22 cellular contexts compared by ENCODE assay signal in the genomic region with DNA sequence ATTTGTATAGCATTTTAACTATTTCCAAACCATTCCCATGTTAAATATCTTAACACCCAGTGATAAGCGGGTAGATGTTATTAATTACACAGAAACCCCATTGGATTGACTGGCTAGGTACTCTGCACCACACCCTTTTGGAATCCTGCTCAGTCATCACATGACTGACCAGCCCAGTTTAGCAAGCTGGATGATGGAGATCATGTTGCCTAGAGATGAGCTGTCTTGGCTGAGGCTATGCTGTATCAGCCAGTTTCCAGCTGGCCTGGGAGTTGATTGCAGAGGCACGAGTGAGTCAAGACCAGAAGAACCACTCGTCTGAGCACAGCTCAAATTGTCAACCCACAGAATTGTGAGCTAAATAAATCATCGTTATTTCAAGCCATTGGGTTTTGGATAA.
"Had no signal": no experiment of that assay in that cellular context is flagged by ENCODE, and none has a peak within 500 bp of the region (broad histone marks: within the 10 kb centered on the region; RNA-seq: fewer than 3 reads in every experiment).

No MANE protein-coding gene starts in this region.

- ATAC-seq: activated CD4-positive, alpha-beta T cell treated with anti-CD3 and anti-CD28 coated beads for 36 hours; activated CD8-positive, alpha-beta T cell treated with anti-CD3 and anti-CD28 coated beads, Interleukin-2, amount 10 ng/mL, durations not matched to agents 7 days and 5 days; activated naive CD4-positive, alpha-beta T cell treated with anti-CD3 and anti-CD28 coated beads, Interleukin-2, amount 50 U/mL, for 72 hours; activated T-cell treated with anti-CD3 and anti-CD28 coated beads, Interleukin-2, amount 50 U/mL, for 72 hours; gastroesophageal sphincter; left colon; natural killer cell; right cardiac atrium; T-cell had no signal

- H3K27ac ChIP-seq: colonic mucosa, dorsolateral prefrontal cortex, esophagus squamous epithelium, gastroesophageal sphincter, hepatocyte, spleen, suprapubic skin, tibial artery had no signal

- H3K27me3 ChIP-seq: colonic mucosa, dorsolateral prefrontal cortex, esophagus squamous epithelium, gastroesophageal sphincter, hepatocyte, spleen, suprapubic skin, tibial artery had no signal

- H3K4me1 ChIP-seq: colonic mucosa, esophagus squamous epithelium, gastroesophageal sphincter, spleen, suprapubic skin, tibial artery had no signal

- DNase-seq: activated CD4-positive, alpha-beta T cell treated with anti-CD3 and anti-CD28 coated beads for 36 hours; activated CD4-positive, CD25-positive, alpha-beta regulatory T cell; activated CD8-positive, alpha-beta T cell treated with anti-CD3 and anti-CD28 coated beads, Interleukin-2, amount 10 ng/mL, durations not matched to agents 7 days and 5 days; activated naive CD4-positive, alpha-beta T cell; activated T-cell treated with anti-CD3 and anti-CD28 coated beads for 4 hours; activated T-cell treated with anti-CD3 and anti-CD28 coated beads, Interleukin-2, amount 50 U/mL, for 72 hours; colonic mucosa; dorsolateral prefrontal cortex; effector memory CD4-positive, alpha-beta T cell; esophagus squamous epithelium; left colon; midbrain; natural killer cell; right cardiac atrium; spleen; stimulated activated naive CD4-positive, alpha-beta T cell; T-cell; tibial artery had no signal
